Comparison of ENCODE assay signal across 25 cellular contexts in the genomic region with DNA sequence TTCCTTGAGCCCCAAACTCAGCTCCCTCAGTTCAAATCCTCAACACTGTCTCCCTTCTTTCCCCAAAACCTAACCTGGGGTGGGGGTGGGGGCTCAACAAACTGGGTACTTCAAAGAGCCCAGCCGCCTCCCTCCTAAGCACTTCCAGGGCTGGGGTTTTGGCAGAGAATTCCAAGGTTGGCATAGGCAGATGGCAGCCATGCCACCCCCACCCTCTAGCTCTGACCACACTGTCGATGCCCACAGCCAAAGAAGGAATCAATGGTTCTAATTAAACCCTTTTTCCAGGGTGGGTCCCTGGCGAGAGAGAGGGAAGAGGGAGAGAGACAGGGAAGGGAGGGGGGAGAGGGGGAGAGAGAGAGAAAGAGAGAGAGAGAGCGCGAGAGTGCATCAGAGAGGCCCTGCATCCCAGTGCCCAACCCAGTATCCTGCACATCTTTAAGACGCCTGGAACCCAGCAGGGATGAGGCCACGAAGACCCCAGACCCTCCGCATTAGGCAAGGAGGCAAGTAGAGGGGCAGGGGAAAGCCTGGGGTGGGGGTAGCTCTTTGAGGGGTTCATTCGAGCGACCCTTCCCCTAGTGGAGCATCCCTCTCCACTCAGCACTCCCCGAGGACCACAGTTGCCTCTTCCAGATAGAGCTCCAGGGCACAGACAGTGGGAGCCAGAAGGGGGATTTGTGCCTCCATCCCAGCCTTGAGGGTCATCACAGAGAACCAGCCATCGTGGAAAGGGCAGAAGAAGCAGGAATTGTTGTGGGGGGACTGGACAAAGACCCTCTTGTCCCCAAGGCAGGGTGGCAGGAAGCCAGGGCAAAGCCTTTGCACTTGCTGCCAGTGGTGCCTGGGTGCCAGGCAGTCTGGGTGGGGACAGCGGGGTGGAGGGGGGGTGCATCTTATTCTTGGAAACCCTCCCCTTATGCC. TPM values are rescaled to one million over a fixed set of nuclear protein-coding genes. Genes with fewer than 3 reads are reported as not detected.
DNase-seq lines count a peak whose midpoint lies in the region; ATAC-seq and TF ChIP-seq lines count a peak whose summit lies in the region.
"Had no signal": no experiment of that assay in that cellular context is flagged by ENCODE, and none has a peak within 500 bp of the region (broad histone marks: within the 10 kb centered on the region; RNA-seq: fewer than 3 reads in every experiment).

No MANE protein-coding gene starts in this region.

- H3K4me2 ChIP-seq in Karpas-422 (ENCODE audit: low read depth, low read length, poor library complexity, severe bottlenecking) (no peak overlapping the region), neural progenitor cell (peak overlapping the region; percentile 80)

- no peak overlapping the region for H3K4me3 ChIP-seq in Karpas-422 (ENCODE audit: low read length)
- peak overlapping the region; percentile 8 for H3K4me3 ChIP-seq in neural progenitor cell
- H3K4me3 ChIP-seq: GM12878, sigmoid colon had no signal

- H3K9me2 ChIP-seq in Karpas-422 (replicated peaks; ENCODE audit: insufficient read depth, low read length): no peaks in the 10 kb centered on the region

- H3K27me3 Mint-ChIP-seq in neural progenitor cell (ENCODE audit: insufficient read depth, low read depth): peaks cover 15% of the 10 kb centered on the region

- peaks cover 68% of the 10 kb centered on the region for H3K4me1 Mint-ChIP-seq in neural progenitor cell

- H3K27ac Mint-ChIP-seq in neural progenitor cell: peak overlapping the region; percentile 82
- H3K27ac Mint-ChIP-seq: activated CD4-positive, alpha-beta memory T cell treated with anti-CD3 and anti-CD28 coated beads, Interleukin-2, amount 10 ng/mL, durations not matched to agents 7 days and 5 days; activated naive CD4-positive, alpha-beta T cell treated with anti-CD3 and anti-CD28 coated beads, Interleukin-2, amount 50 U/mL, for 72 hours; activated T-cell treated with anti-CD3 and anti-CD28 coated beads, Interleukin-2, amount 50 U/mL, for 24 hours; memory B cell had no signal

- H3K9me3 Mint-ChIP-seq in neural progenitor cell: no peaks in the 10 kb centered on the region
- H3K9me3 Mint-ChIP-seq: activated CD4-positive, alpha-beta memory T cell treated with anti-CD3 and anti-CD28 coated beads, Interleukin-2, amount 10 ng/mL, durations not matched to agents 7 days and 5 days; activated naive CD4-positive, alpha-beta T cell treated with anti-CD3 and anti-CD28 coated beads, Interleukin-2, amount 50 U/mL, for 72 hours; activated T-cell treated with anti-CD3 and anti-CD28 coated beads, Interleukin-2, amount 50 U/mL, for 24 hours; memory B cell had no signal

- no peak overlapping the region for H3K27ac ChIP-seq in Karpas-422 (ENCODE audit: low read length)
- H3K27ac ChIP-seq in neural progenitor cell: peak overlapping the region; percentile 86
- H3K27ac ChIP-seq: brain microvascular endothelial cell, HL-60 had no signal

- H3K9me3 ChIP-seq in Karpas-422 (ENCODE audit: low read length) (no peaks in the 10 kb centered on the region), neural progenitor cell (ENCODE audit: low read depth) (no peaks in the 10 kb centered on the region)
- H3K9me3 ChIP-seq: sigmoid colon had no signal

- DNase-seq in C1 segment of cervical spinal cord (lab: John Stamatoyannopoulos, UW) (peak in 9 of 14 donors; percentile 20 to 70 (median 31)), Karpas-422 (peak; percentile 34), globus pallidus (ENCODE audit: low spot score) (peak; percentile 77), neural progenitor cell (ENCODE audit: low spot score) (peak; percentile 43), HK-2 (ENCODE audit: unreplicated experiment) (no peak), SK-N-DZ (ENCODE audit: low spot score) (no peak), SHP77 (lab: John Stamatoyannopoulos, UW) (no peak)
- DNase-seq: activated CD4-positive, alpha-beta memory T cell treated with anti-CD3 and anti-CD28 coated beads, Interleukin-2, amount 10 ng/mL, durations not matched to agents 7 days and 5 days; activated T-cell treated with anti-CD3 and anti-CD28 coated beads, Interleukin-2, amount 50 U/mL, for 24 hours; brain microvascular endothelial cell; dermis blood vessel endothelial cell; KG1; NCI-H1048; NCI-H2107; sigmoid colon; stimulated activated CD4-positive, alpha-beta T cell treated with anti-CD3 and anti-CD28 coated beads, Interleukin-2, amount 100 ng/mL, for 48 hours; SW 1271 had no signal

- H3K4me3 Mint-ChIP-seq in neural progenitor cell: peak overlapping the region; percentile 64
- H3K4me3 Mint-ChIP-seq: activated CD4-positive, alpha-beta memory T cell treated with anti-CD3 and anti-CD28 coated beads, Interleukin-2, amount 10 ng/mL, durations not matched to agents 7 days and 5 days; activated T-cell treated with anti-CD3 and anti-CD28 coated beads, Interleukin-2, amount 50 U/mL, for 24 hours; memory B cell had no signal

- no peak for ATAC-seq in GM18517 (IDR thresholded peaks at IDR 0.05; ENCODE audit: unreplicated experiment)
- ATAC-seq: activated naive CD4-positive, alpha-beta T cell treated with anti-CD3 and anti-CD28 coated beads, Interleukin-2, amount 50 U/mL, for 72 hours; esophagus mucosa; GM12878 had no signal

- no peaks in the 10 kb centered on the region for H3K79me2 ChIP-seq in Karpas-422 (ENCODE audit: low read length)
- peaks cover 7% of the 10 kb centered on the region for H3K79me2 ChIP-seq in neural progenitor cell (ENCODE audit: low read depth)

- no peaks in the 10 kb centered on the region for H3K36me3 Mint-ChIP-seq in neural progenitor cell
- H3K36me3 Mint-ChIP-seq: activated naive CD4-positive, alpha-beta T cell treated with anti-CD3 and anti-CD28 coated beads, Interleukin-2, amount 50 U/mL, for 72 hours; memory B cell had no signal

- H3K4me1 ChIP-seq in Karpas-422 (ENCODE audit: low read length): peaks cover 17% of the 10 kb centered on the region
- peaks cover 62% of the 10 kb centered on the region for H3K4me1 ChIP-seq in neural progenitor cell

- H2AFZ ChIP-seq in Karpas-422 (ENCODE audit: low read length) (no peak overlapping the region), neural progenitor cell (replicated peaks) (no peak overlapping the region)

- H3K9ac ChIP-seq in Karpas-422 (ENCODE audit: low read length) (no peak overlapping the region), neural progenitor cell (no peak overlapping the region)

- H4K20me1 ChIP-seq in Karpas-422 (ENCODE audit: insufficient read depth, low read depth, low read length): no peaks in the 10 kb centered on the region
- H4K20me1 ChIP-seq in neural progenitor cell (ENCODE audit: low read depth): peaks cover 55% of the 10 kb centered on the region

- peaks cover 78% of the 10 kb centered on the region for H3F3A ChIP-seq in neural progenitor cell (ENCODE audit: low read depth)

- no peak for TF ChIP-seq CTCF in neural progenitor cell (IDR thresholded peaks at IDR 0.05)

- no peaks in the 10 kb centered on the region for H3K27me3 ChIP-seq in Karpas-422 (ENCODE audit: low read length)
- peaks cover 20% of the 10 kb centered on the region for H3K27me3 ChIP-seq in neural progenitor cell

- H3K36me3 ChIP-seq in Karpas-422 (ENCODE audit: insufficient read depth, low read length): no peaks in the 10 kb centered on the region
- H3K36me3 ChIP-seq in neural progenitor cell: no peaks in the 10 kb centered on the region
- H3K36me3 ChIP-seq: brain microvascular endothelial cell, sigmoid colon had no signal

RNA-seq across cellular contexts. Expression of a gene that starts 2.6 kb away (rescaled TPM):
- total RNA-seq in Karpas-422 (2014; rRNA removed; shearing (Covaris generic); ENCODE audit: low replicate concordance): 0.14 and 0.86 TPM in 2 replicates
- total RNA-seq in neural progenitor cell (ENCODE audit: low replicate concordance): 3.8 and 15.6 TPM in 2 replicates
- polyA plus RNA-seq in SK-N-DZ (2014; cell fraction: cytosol; rRNA removed): 2.7 and 3.0 TPM in 2 replicates
- 7.4 and 10.8 TPM in 2 replicates for polyA plus RNA-seq in SK-N-DZ (2014; cell fraction: nucleus; rRNA removed)
- total RNA-seq: glomerular endothelial cell, RPMI7951 had no signal

Comparison
In these comparisons a context has a peak if more than half of its experiments do, and no peak if none do; other contexts are left out.
1. DNase-seq: peak in C1 segment of cervical spinal cord (9 of 14), Karpas-422 (single experiment), globus pallidus (single experiment) and neural progenitor cell (single experiment); none in HK-2 (single experiment), SK-N-DZ (single experiment) and SHP77 (0 of 2).